Comparison of ENCODE assay signal across 16 cellular contexts in the genomic region with DNA sequence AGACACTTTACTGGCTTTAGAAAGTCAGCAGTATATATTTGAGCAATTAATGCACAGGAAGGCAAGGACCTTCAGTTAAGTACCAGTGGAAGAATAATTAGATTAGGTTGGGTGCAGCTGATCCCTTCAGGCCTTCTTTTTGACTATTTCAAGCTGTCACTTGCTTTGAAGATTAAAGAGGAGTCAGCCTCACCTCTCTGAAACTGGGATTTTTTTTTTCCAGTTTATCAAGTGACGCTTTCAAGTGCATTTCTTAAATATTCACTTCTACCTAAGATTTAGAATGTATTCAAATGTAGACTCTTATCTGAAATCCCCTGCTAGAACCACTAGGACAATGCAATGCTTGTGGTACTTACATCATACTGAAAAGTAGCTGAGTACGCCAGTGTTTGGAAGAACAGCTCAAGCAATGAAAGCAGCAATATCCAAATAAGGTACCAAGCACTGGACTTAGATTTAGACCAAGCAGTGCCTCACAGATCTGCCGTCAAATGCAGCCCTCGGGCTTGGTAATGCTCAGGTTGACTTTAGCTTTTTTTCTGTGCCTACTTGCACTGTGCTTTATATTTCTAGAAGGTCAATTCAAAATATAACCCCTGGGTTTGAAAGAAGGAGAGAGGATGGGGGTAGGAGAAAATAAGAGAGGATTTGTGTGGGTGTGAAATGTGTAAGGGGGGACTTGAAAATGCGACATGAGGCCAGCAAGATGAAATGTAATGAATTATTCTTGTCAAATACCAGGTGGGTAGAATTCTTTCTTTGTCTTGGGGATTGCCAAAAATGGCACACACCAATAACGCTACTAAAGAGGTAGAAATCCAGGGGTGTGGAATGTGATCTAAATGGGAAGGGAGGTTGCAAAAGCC. TPM values are rescaled to one million over a fixed set of nuclear protein-coding genes. Genes with fewer than 3 reads are reported as not detected.
DNase-seq lines count a peak whose midpoint lies in the region; ATAC-seq, FAIRE-seq and TF ChIP-seq lines count a peak whose summit lies in the region.
"Had no signal": no experiment of that assay in that cellular context is flagged by ENCODE, and none has a peak within 500 bp of the region (broad histone marks: within the 10 kb centered on the region; RNA-seq: fewer than 3 reads in every experiment).

No MANE protein-coding gene starts in this region.

- H3K4ac ChIP-seq in mesenchymal stem cell (ENCODE audit: low read depth in 1 of 2, low read length in 2 of 2): no peak overlapping the region

- H4K20me1 ChIP-seq in mammary epithelial cell (ENCODE audit: insufficient read depth, low read length) (no peaks in the 10 kb centered on the region), K562 (replicated peaks; ENCODE audit: control insufficient read depth, insufficient read depth, low read length) (no peaks in the 10 kb centered on the region)

- FAIRE-seq in K562 (lab: Jason Lieb, UNC): no peak

- H3K36me3 Mint-ChIP-seq in MCF 10A (ENCODE audit: insufficient read depth, unreplicated experiment) (no peaks in the 10 kb centered on the region), type B pancreatic cell (peaks cover 4% of the 10 kb centered on the region)

- H3K4me1 Mint-ChIP-seq in MCF 10A (ENCODE audit: insufficient read depth, unreplicated experiment): peaks cover 2% of the 10 kb centered on the region
- H3K4me1 Mint-ChIP-seq in type B pancreatic cell (ENCODE audit: unreplicated experiment): peaks cover 29% of the 10 kb centered on the region

- no peak for TF ChIP-seq EP300 in K562 (IDR thresholded peaks at IDR 0.05; ENCODE audit: low read length)
- TF ChIP-seq EP300 in ovary (IDR thresholded peaks at IDR 0.05): no peak

- no peak overlapping the region for H3K27ac Mint-ChIP-seq in MCF 10A (ENCODE audit: low read depth, unreplicated experiment)
- H3K27ac Mint-ChIP-seq in type B pancreatic cell: peak overlapping the region; percentile 82

- H2BK5ac ChIP-seq in mesenchymal stem cell (ENCODE audit: low read depth, low read length, poor library complexity, severe bottlenecking): no peak overlapping the region

- H3K27me3 Mint-ChIP-seq in MCF 10A (ENCODE audit: insufficient read depth, unreplicated experiment) (no peaks in the 10 kb centered on the region), type B pancreatic cell (peaks cover 10% of the 10 kb centered on the region)

- CTCF ChIA-PET in mammary epithelial cell (lab: Charles Lee; ENCODE audit: low non-redundant PET): no interaction called here
- CTCF ChIA-PET in MCF 10A (lab: Yijun Ruan, JAX): interaction anchor here (0.6 to 1.9 kb wide), 4 partner anchors 100 to 1483 kb away, joined by 3 to 10 read pairs (median 3); no protein-coding TSS in a partner anchor
- CTCF ChIA-PET in K562 (lab: Yijun Ruan, JAX; ENCODE audit: low intra/inter-chr PET ratio): no interaction called here

- H3K4me3 ChIP-seq in mammary epithelial cell (replicated peaks in 1 of 3; ENCODE audit: insufficient read depth in 1 of 3, low read depth in 2 of 3, low read length in 3 of 3) (no peak overlapping the region), K562 (no peak overlapping the region), mesenchymal stem cell (ENCODE audit: insufficient read depth in 1 of 2, low read depth in 1 of 2, low read length in 2 of 2) (no peak overlapping the region), ovary (no peak overlapping the region)

- TF ChIP-seq CTCF in mammary epithelial cell (conservative IDR thresholded peaks at IDR 0.05 in 1 of 2, IDR thresholded peaks at IDR 0.05 in 1 of 2; ENCODE audit: extremely low read depth in 1 of 2, insufficient read depth in 1 of 2, low read depth in 1 of 2, low read length in 2 of 2) (no peak), MCF 10A (IDR thresholded peaks at IDR 0.05; ENCODE audit: unreplicated experiment) (no peak), K562 (IDR thresholded peaks at IDR 0.05 in 2 of 3, conservative IDR thresholded peaks at IDR 0.05 in 1 of 3; ENCODE audit: insufficient read depth in 2 of 3, low read depth in 1 of 3, low read length in 3 of 3) (no peak), type B pancreatic cell (conservative IDR thresholded peaks at IDR 0.05) (peak; percentile 30), ovary (IDR thresholded peaks at IDR 0.05) (no peak)

- H3K27me3 ChIP-seq in mammary epithelial cell (ENCODE audit: insufficient read depth, low read length) (no peaks in the 10 kb centered on the region), K562 (ENCODE audit: control insufficient read depth in 2 of 2, insufficient read depth in 2 of 2, low read length in 2 of 2) (peaks cover 7 to 16% of the 10 kb centered on the region in 2 experiments), mesenchymal stem cell (ENCODE audit: control insufficient read depth in 1 of 2, insufficient read depth in 1 of 2, low read length in 2 of 2) (no peaks in the 10 kb centered on the region), ovary (no peaks in the 10 kb centered on the region)
- H3K27me3 ChIP-seq: foreskin keratinocyte had no signal

- H4K8ac ChIP-seq in mesenchymal stem cell (ENCODE audit: low read length): no peak overlapping the region

- H4K91ac ChIP-seq in mesenchymal stem cell (ENCODE audit: low read length): no peak overlapping the region

- H3K4me2 ChIP-seq in mammary epithelial cell (ENCODE audit: insufficient read depth, low read depth, low read length) (no peak overlapping the region), K562 (ENCODE audit: insufficient read depth, low read length) (no peak overlapping the region), mesenchymal stem cell (ENCODE audit: low read length, poor library complexity, severe bottlenecking) (no peak overlapping the region)

- POLR2A ChIA-PET in MCF 10A (lab: Yijun Ruan, JAX) (interaction anchor here (0.7 kb wide), 1 partner anchor 265 kb away, joined by 3 read pairs; no protein-coding TSS in a partner anchor), K562 (lab: Yijun Ruan, JAX) (interaction anchor here (0.5 to 0.6 kb wide), 2 partner anchors 81 to 1201 kb away, joined by 3 read pairs; no protein-coding TSS in a partner anchor)

- H3K4me3 Mint-ChIP-seq in MCF 10A (ENCODE audit: unreplicated experiment): no peak overlapping the region
- peak overlapping the region; percentile 57 for H3K4me3 Mint-ChIP-seq in type B pancreatic cell
- H3K4me3 Mint-ChIP-seq: activated T-cell treated with anti-CD3 and anti-CD28 coated beads, Interleukin-2, amount 50 U/mL, for 4 hours had no signal

- H3K9me3 ChIP-seq in mammary epithelial cell (replicated peaks; ENCODE audit: insufficient read depth, low read length): no peaks in the 10 kb centered on the region
- no peaks in the 10 kb centered on the region for H3K9me3 ChIP-seq in K562 (replicated peaks; ENCODE audit: control insufficient read depth, insufficient read depth, low read depth, low read length)
- H3K9me3 ChIP-seq in mesenchymal stem cell (ENCODE audit: control insufficient read depth, low read length): no peaks in the 10 kb centered on the region
- no peaks in the 10 kb centered on the region for H3K9me3 ChIP-seq in ovary

- no TSS peak for BruUV-seq in mammary epithelial cell (replicated peaks; lab: Mats Ljungman, UMichigan)
- no TSS peak for BruUV-seq in MCF 10A (replicated peaks; lab: Mats Ljungman, UMichigan)
- no TSS peak for BruUV-seq in K562 (replicated peaks; lab: Mats Ljungman, UMichigan)

- H3K79me2 ChIP-seq in mammary epithelial cell (ENCODE audit: insufficient read depth, low read length) (peaks cover 9% of the 10 kb centered on the region), K562 (ENCODE audit: control insufficient read depth, insufficient read depth, low read length) (no peaks in the 10 kb centered on the region)
- H3K79me2 ChIP-seq: parathyroid adenoma had no signal

- in situ Hi-C loops in mammary epithelial cell (cut with MboI; ENCODE audit: low sequenced_read_pairs in 2 of 2): no loop called here
- in situ Hi-C loops in K562 (cut with MboI): no loop called here

- no peak overlapping the region for H2BK12ac ChIP-seq in mesenchymal stem cell (ENCODE audit: low read length in 2 of 2)

- H3K27ac ChIP-seq in mammary epithelial cell (ENCODE audit: insufficient read depth, low read depth, low read length) (no peak overlapping the region), K562 (ENCODE audit: extremely low read depth, low read depth, low read length) (no peak overlapping the region), mesenchymal stem cell (ENCODE audit: low read length, poor library complexity, severe bottlenecking) (no peak overlapping the region), ovary (no peak overlapping the region)
- H3K27ac ChIP-seq: foreskin keratinocyte, parathyroid adenoma, WERI-Rb-1 had no signal

- no peak for TF ChIP-seq POLR2A in K562 (conservative IDR thresholded peaks at IDR 0.05)
- TF ChIP-seq POLR2A in ovary (IDR thresholded peaks at IDR 0.05): no peak

- H3K4me1 ChIP-seq in mammary epithelial cell (ENCODE audit: insufficient read depth, low read length): peaks cover 5% of the 10 kb centered on the region
- H3K4me1 ChIP-seq in K562 (replicated peaks in 1 of 2; ENCODE audit: control insufficient read depth in 2 of 2, insufficient read depth in 2 of 2, low read length in 2 of 2): peaks cover 0 to 14% of the 10 kb centered on the region in 2 experiments; a peak in 2 of 5 replicates
- H3K4me1 ChIP-seq in mesenchymal stem cell (ENCODE audit: control insufficient read depth, insufficient read depth, low read depth, low read length): no peaks in the 10 kb centered on the region
- H3K4me1 ChIP-seq in ovary (ENCODE audit: insufficient read depth): peaks cover 2% of the 10 kb centered on the region
- H3K4me1 ChIP-seq: foreskin keratinocyte had no signal

- no peaks in the 10 kb centered on the region for H3K36me3 ChIP-seq in mammary epithelial cell (ENCODE audit: insufficient read depth, low read length)
- no peaks in the 10 kb centered on the region for H3K36me3 ChIP-seq in K562 (ENCODE audit: control insufficient read depth, insufficient read depth, low read length)
- no peaks in the 10 kb centered on the region for H3K36me3 ChIP-seq in mesenchymal stem cell (ENCODE audit: control insufficient read depth in 1 of 2, insufficient read depth in 2 of 2, low read depth in 1 of 2, low read length in 2 of 2)
- H3K36me3 ChIP-seq in ovary: no peaks in the 10 kb centered on the region

- no peak overlapping the region for H3K18ac ChIP-seq in mesenchymal stem cell (ENCODE audit: low read depth in 1 of 2, low read length in 2 of 2)

- no peak overlapping the region for H3K14ac ChIP-seq in mesenchymal stem cell (ENCODE audit: low read length in 2 of 2)

- no peaks in the 10 kb centered on the region for H3K79me1 ChIP-seq in mesenchymal stem cell (replicated peaks; ENCODE audit: low read length, poor library complexity, severe bottlenecking)

- H3K9ac ChIP-seq in mammary epithelial cell (ENCODE audit: insufficient read depth, low read length) (no peak overlapping the region), K562 (ENCODE audit: insufficient read depth in 1 of 2, low read depth in 2 of 2, low read length in 2 of 2) (no peak overlapping the region), mesenchymal stem cell (ENCODE audit: low read length) (no peak overlapping the region)
- H3K9ac ChIP-seq: parathyroid adenoma had no signal

- WGBS in mammary epithelial cell (ENCODE audit: low coverage, missing lambda C conversion rate): 8% methylated on average over 6 of the region's 6 CpGs
- 7% methylated on average over 6 of the region's 6 CpGs for WGBS in K562 (ENCODE audit: insufficient coverage, low coverage, missing lambda C conversion rate)
- 76% methylated on average over 3 of the region's 6 CpGs for WGBS in mesenchymal stem cell
- WGBS in ovary, 3 donors: 69 to 79% (median 77%) methylated on average over 6 of the region's 6 CpGs

- intact Hi-C loops in mammary epithelial cell (cut with micrococcal nuclease) (loop anchor here (5.0 kb wide), 1 partner anchor 37 kb away; no protein-coding TSS in a partner anchor), MCF 10A (cut with micrococcal nuclease) (no loop called here), K562 (cut with micrococcal nuclease) (loop anchor here (10.0 kb wide), 1 partner anchor 660 kb away; no protein-coding TSS in a partner anchor), ovary (cut with DNase I) (loop anchor here in 1 of 4 donors (10.0 kb wide), 1 partner anchor 100 kb away; no protein-coding TSS in a partner anchor)

- no peak for TF ChIP-seq RAD21 in K562 (CRISPR knock-in tag; conservative IDR thresholded peaks at IDR 0.05 in 1 of 2, IDR thresholded peaks at IDR 0.05 in 1 of 2)

- no peaks in the 10 kb centered on the region for H3K9me1 ChIP-seq in K562 (ENCODE audit: control insufficient read depth, insufficient read depth, low read length)

- peak overlapping the region; percentile 69 for H2AFZ ChIP-seq in mammary epithelial cell (ENCODE audit: low read depth, low read length)
- no peak overlapping the region for H2AFZ ChIP-seq in K562 (ENCODE audit: low read depth, low read length)
- H2AFZ ChIP-seq in mesenchymal stem cell (ENCODE audit: low read depth, low read length): no peak overlapping the region
- H2AFZ ChIP-seq: parathyroid adenoma had no signal

- H2AK5ac ChIP-seq in mesenchymal stem cell (ENCODE audit: low read length, severe bottlenecking): no peak overlapping the region

- no peak overlapping the region for H3K23ac ChIP-seq in mesenchymal stem cell (ENCODE audit: low read length in 2 of 2)

- dilution Hi-C loops in mammary epithelial cell (cut with HindIII; ENCODE audit: low sequenced_read_pairs): no loop called here

- ATAC-seq in K562 (peak; percentile 59), HG03432 (IDR thresholded peaks at IDR 0.05; ENCODE audit: unreplicated experiment) (no peak)
- ATAC-seq: activated T-cell treated with anti-CD3 and anti-CD28 coated beads, Interleukin-2, amount 50 U/mL, for 4 hours; foreskin keratinocyte; left lobe of liver had no signal

- no peak overlapping the region for H2BK120ac ChIP-seq in mesenchymal stem cell (ENCODE audit: low read depth, low read length)

- no peak overlapping the region for H2BK15ac ChIP-seq in mesenchymal stem cell (ENCODE audit: low read depth, poor library complexity, severe bottlenecking)

- H3K9me3 Mint-ChIP-seq in MCF 10A (ENCODE audit: unreplicated experiment) (no peaks in the 10 kb centered on the region), type B pancreatic cell (no peaks in the 10 kb centered on the region)
- H3K9me3 Mint-ChIP-seq: activated T-cell treated with anti-CD3 and anti-CD28 coated beads, Interleukin-2, amount 50 U/mL, for 4 hours had no signal

- no peak for DNase-seq in mammary epithelial cell
- no peak for DNase-seq in MCF 10A (ENCODE audit: unreplicated experiment)
- DNase-seq in K562 (ENCODE audit: extremely low read depth in 1 of 4, low spot score in 3 of 4): no peak
- peak; percentile 63 for DNase-seq in mesenchymal stem cell
- DNase-seq in type B pancreatic cell (ENCODE audit: extremely low spot score, unreplicated experiment): no peak
- no peak for DNase-seq in ovary
- DNase-seq in LoVo (ENCODE audit: low spot score): no peak
- DNase-seq: activated T-cell treated with anti-CD3 and anti-CD28 coated beads, Interleukin-2, amount 50 U/mL, for 4 hours; cerebellar nuclear complex; foreskin keratinocyte; NCI-H1417 treated with DMSO at 0.1 percent for 48 hours; NCI-H774; WERI-Rb-1 had no signal

RNA-seq across cellular contexts. Expression of a gene that starts 3.7 kb away (rescaled TPM):
- total RNA-seq in mammary epithelial cell (10 to 100 TPM; 25.9 to 86.0 TPM), MCF 10A (2022) (62.2 and 62.7 TPM in 2 replicates), K562 (2014; rRNA removed) (0.37 and 0.54 TPM in 2 replicates), K562 (2014; rRNA removed; fragmentation: Illumina TruSeq; extraction: Trizol) (0.51 and 0.70 TPM in 2 replicates), K562 (2015; rRNA removed; fragmentation: Illumina TruSeq; extraction: Trizol) (0.19 and 0.40 TPM in 2 replicates), K562 (2021) (0.58 and 0.98 TPM in 2 replicates), type B pancreatic cell (ENCODE audit: low replicate concordance) (25.6 and 82.5 TPM in 2 replicates), ovary (100 to 1,000 TPM in 3 of 7 donors, 10 to 100 TPM in 4; 85.0 to 138 (median 98.4) TPM)
- polyA plus RNA-seq in mammary epithelial cell (15.3 TPM), K562 (2011; rRNA removed) (0.14 and 0.23 TPM in 2 replicates), K562 (2014; fragmentation: Illumina TruSeq; extraction: Trizol) (0.53 and 1.3 TPM in 2 replicates), K562 (2014; fragmentation: Nextera tagmentation; extraction: Ambion mirVana) (under 1 TPM; 0.10 to 0.18 TPM), K562 (2014; rRNA removed) (0.19 and 1.3 TPM in 2 replicates), ovary (100 to 1,000 TPM in 1 of 2 donors, 10 to 100 TPM in 1; 64.3 to 118 TPM)
- polyA minus RNA-seq in mammary epithelial cell: 32.9 TPM
- not detected in 2 replicates for total RNA-seq in K562 (2011; cell fraction: chromatin; rRNA removed; ENCODE audit: low replicate concordance)
- not detected in 2 replicates for total RNA-seq in K562 (2011; cell fraction: nucleolus; rRNA removed)
- total RNA-seq in K562 (2011; cell fraction: nucleoplasm; rRNA removed): 0.29 TPM in 1 of 2 replicates, not detected in the other
- polyA plus RNA-seq in K562 (2011; cell fraction: cytosol; rRNA removed): 0.15 and 0.28 TPM in 2 replicates
- polyA plus RNA-seq in K562 (2011; cell fraction: nucleus; rRNA removed): 0.21 and 0.34 TPM in 2 replicates
- 0.57 and 6.0 TPM in 2 replicates for polyA plus RNA-seq in K562 (2012)
- 0.39 and 0.54 TPM in 2 replicates for polyA minus RNA-seq in K562 (2011; rRNA and poly(A)+ RNA removed)
- 0.76 and 1.5 TPM in 2 replicates for polyA minus RNA-seq in K562 (2011; cell fraction: cytosol; rRNA and poly(A)+ RNA removed)
- polyA minus RNA-seq in K562 (2011; cell fraction: nucleus; rRNA and poly(A)+ RNA removed): 0.13 and 0.44 TPM in 2 replicates
- polyA plus RNA-seq in mesenchymal stem cell (2013, experiment 1 of 2): 137 TPM
- 137 TPM for polyA plus RNA-seq in mesenchymal stem cell (2013, experiment 2 of 2)

Comparison
In these comparisons a context has a peak if more than half of its experiments do, and no peak if none do; other contexts are left out.
1. RNA of a gene that starts 3.7 kb away (total RNA-seq): 85.0 to 138 TPM in ovary, 25.9 to 86.0 TPM in mammary epithelial cell, 25.6 to 82.5 TPM in type B pancreatic cell and 62.2 to 62.7 TPM in MCF 10A; 0.19 to 0.98 TPM in K562; every median in the first group is over 10 times any median in the second.